ENCODE assay signal across 1 cellular context in genomic region chr6:158869604-158870417, GRCh38.
A peak's percentile ranks its signal among the peaks of the same experiment; 100 is the strongest.
TF ChIP-seq lines count a peak whose summit lies in the region.

No MANE protein-coding gene starts in this region.

TF ChIP-seq in HEK293, 187 proteins besides CTCF, POLR2A, EP300 and RAD21 (continued from another document and continues in another):
- TF ChIP-seq ZFP69B (tag by site-specific recombination; IDR thresholded peaks at IDR 0.05) (peak; percentile 9; the same call in 1 of the 2 replicates), ZNF776 (tag by site-specific recombination; IDR thresholded peaks at IDR 0.05; ENCODE audit: borderline replicate concordance) (no peak), ZNF266 (tag by site-specific recombination; IDR thresholded peaks at IDR 0.05; ENCODE audit: low read depth) (no peak), ZNF747 (tag by site-specific recombination; IDR thresholded peaks at IDR 0.05) (no peak), ZBTB20 (tag by site-specific recombination; IDR thresholded peaks at IDR 0.05) (peak; percentile 60; the same call in 1 of the 2 replicates), ZNF624 (tag by site-specific recombination; IDR thresholded peaks at IDR 0.05) (no peak), ZNF670 (tag by site-specific recombination; IDR thresholded peaks at IDR 0.05; ENCODE audit: low read depth) (no peak), MZF1 (tag by site-specific recombination; IDR thresholded peaks at IDR 0.05; ENCODE audit: borderline replicate concordance) (no peak), ZBTB10 (tag by site-specific recombination; IDR thresholded peaks at IDR 0.05) (no peak), ZNF10 (tag by site-specific recombination; IDR thresholded peaks at IDR 0.05) (peak; percentile 48; the same call in 1 of the 2 replicates), ZNF639 (tag by site-specific recombination; IDR thresholded peaks at IDR 0.05) (peak; percentile 39; the same call in 1 of the 2 replicates), TSHZ1 (tag by site-specific recombination; IDR thresholded peaks at IDR 0.05; ENCODE audit: borderline replicate concordance) (no peak), ZXDB (tag by site-specific recombination; IDR thresholded peaks at IDR 0.05) (peak; percentile 12), ZNF354C (tag by site-specific recombination; IDR thresholded peaks at IDR 0.05; ENCODE audit: borderline replicate concordance, low read depth) (no peak), ZNF24 (tag by site-specific recombination; IDR thresholded peaks at IDR 0.05) (peak; percentile 43; the same call in 1 of the 2 replicates), ZNF350 (tag by site-specific recombination; IDR thresholded peaks at IDR 0.05) (no peak), KLF9 (tag by site-specific recombination; IDR thresholded peaks at IDR 0.05; ENCODE audit: low read depth) (peak; percentile 90), ZNF571 (tag by site-specific recombination; IDR thresholded peaks at IDR 0.05) (no peak), SP3 (tag by site-specific recombination; IDR thresholded peaks at IDR 0.05) (peak; percentile 66), SCRT1 (tag by site-specific recombination; IDR thresholded peaks at IDR 0.05; ENCODE audit: borderline replicate concordance) (no peak), ZNF426 (tag by site-specific recombination; IDR thresholded peaks at IDR 0.05) (no peak), ZIC2 (tag by site-specific recombination; IDR thresholded peaks at IDR 0.05) (no peak), ZNF404 (tag by site-specific recombination; IDR thresholded peaks at IDR 0.05) (no peak), ZNF76 (tag by site-specific recombination; IDR thresholded peaks at IDR 0.05; ENCODE audit: borderline replicate concordance, low read depth) (no peak; the same call in 1 of the 2 replicates), ATF2 (tag by site-specific recombination; IDR thresholded peaks at IDR 0.05; ENCODE audit: low read depth) (peak; percentile 23; the same call in 1 of the 2 replicates), AEBP2 (tag by site-specific recombination; IDR thresholded peaks at IDR 0.05; ENCODE audit: borderline replicate concordance) (no peak), ZNF121 (tag by site-specific recombination; IDR thresholded peaks at IDR 0.05) (no peak), ZNF2 (tag by site-specific recombination; IDR thresholded peaks at IDR 0.05) (peak; percentile 71; the same call in 1 of the 2 replicates), ZNF391 (tag by site-specific recombination; IDR thresholded peaks at IDR 0.05; ENCODE audit: borderline replicate concordance, low read depth) (peak; percentile 36; the same call in 1 of the 2 replicates), ZNF133 (tag by site-specific recombination; IDR thresholded peaks at IDR 0.05) (no peak), ZSCAN30 (tag by site-specific recombination; IDR thresholded peaks at IDR 0.05) (no peak), HOXD13 (CRISPR knock-in tag; IDR thresholded peaks at IDR 0.05; ENCODE audit: borderline replicate concordance) (no peak), PATZ1 (tag by site-specific recombination; IDR thresholded peaks at IDR 0.05) (peak; percentile 95), KLF16 (tag by site-specific recombination; IDR thresholded peaks at IDR 0.05) (0 out of 2 replicates have a peak, but pooled peaks have one; percentile 47), MEIS1 (CRISPR knock-in tag; IDR thresholded peaks at IDR 0.05; ENCODE audit: borderline replicate concordance) (no peak), ZBTB6 (tag by site-specific recombination; IDR thresholded peaks at IDR 0.05) (no peak), ZNF692 (tag by site-specific recombination; IDR thresholded peaks at IDR 0.05) (0 out of 2 replicates have a peak, but pooled peaks have one; percentile 9), ZNF580 (tag by site-specific recombination; IDR thresholded peaks at IDR 0.05) (no peak), ZNF311 (tag by site-specific recombination; IDR thresholded peaks at IDR 0.05; ENCODE audit: borderline replicate concordance) (no peak), REPIN1 (tag by site-specific recombination; IDR thresholded peaks at IDR 0.05; ENCODE audit: low read depth) (no peak), ZNF423 (tag by site-specific recombination; IDR thresholded peaks at IDR 0.05) (no peak), ZBTB49 (tag by site-specific recombination; IDR thresholded peaks at IDR 0.05; ENCODE audit: low read depth) (no peak), ZFP3 (tag by site-specific recombination; IDR thresholded peaks at IDR 0.05; ENCODE audit: low read depth) (no peak)
